14 cellular contexts compared by ENCODE assay signal in genomic region chr1:77459881-77460280, GRCh38.
"Had no signal": no experiment of that assay in that cellular context is flagged by ENCODE, and none has a peak within 500 bp of the region (broad histone marks: within the 10 kb centered on the region; RNA-seq: fewer than 3 reads in every experiment).

No MANE protein-coding gene starts in this region.

- H3K4me2 ChIP-seq: smooth muscle cell had no signal

- ATAC-seq: activated CD4-positive, CD25-positive, alpha-beta regulatory T cell treated with anti-CD3 and anti-CD28 coated beads, Interleukin-2, amount 50 U/mL, for 24 hours; left cardiac atrium; naive thymus-derived CD4-positive, alpha-beta T cell; right cardiac atrium; stimulated activated effector memory CD8-positive, alpha-beta T cell treated with anti-CD3 and anti-CD28 coated beads, Interleukin-12 subunit alpha, Interleukin-12 subunit beta, amount 100 ng/mL, for 72 hours had no signal

- H3K4me3 ChIP-seq: breast epithelium, smooth muscle cell, tibial artery, uterus had no signal

- DNase-seq: activated effector memory CD4-positive, alpha-beta T cell treated with anti-CD3 and anti-CD28 coated beads, Interleukin-2, amount 50 U/mL, for 16 hours; activated T-cell treated with anti-CD3 and anti-CD28 coated beads, Interleukin-2, amount 50 U/mL, for 1 hour; immature natural killer cell; left cardiac atrium; naive thymus-derived CD4-positive, alpha-beta T cell; posterior cingulate gyrus; right cardiac atrium; tibial artery; uterus had no signal

- H3K36me3 ChIP-seq: breast epithelium, neutrophil, tibial artery, uterus had no signal

- H3K9me3 ChIP-seq: breast epithelium, neutrophil, tibial artery, uterus had no signal

- H3K27me3 ChIP-seq: breast epithelium, neutrophil, tibial artery, uterus had no signal

- H3K27ac ChIP-seq: breast epithelium, neutrophil, tibial artery, uterus had no signal

- H3K4me1 ChIP-seq: breast epithelium, tibial artery, uterus had no signal
